Comparison of ENCODE assay signal across 33 cellular contexts in the genomic region with DNA sequence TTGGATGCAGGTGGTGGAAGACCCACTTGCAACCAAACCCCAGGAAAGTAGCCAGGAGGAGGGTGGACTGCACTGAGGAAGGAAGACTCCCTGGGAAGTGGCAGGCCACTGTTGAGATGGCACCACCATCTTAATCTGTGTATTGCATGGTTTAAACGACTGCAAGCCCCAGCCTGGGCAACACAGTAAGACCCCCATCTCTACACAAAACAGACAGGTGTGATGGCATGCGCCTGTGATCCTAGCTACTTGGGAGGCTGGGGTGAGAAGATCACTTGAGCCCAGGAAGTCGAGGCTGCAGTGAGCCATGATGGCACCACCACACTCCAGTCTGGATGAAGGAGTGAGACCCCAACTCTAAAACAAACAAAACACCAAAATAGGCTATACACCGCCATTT. TPM values are rescaled to one million over a fixed set of nuclear protein-coding genes. Genes with fewer than 3 reads are reported as not detected.
"Had no signal": no experiment of that assay in that cellular context is flagged by ENCODE, and none has a peak within 500 bp of the region (broad histone marks: within the 10 kb centered on the region; RNA-seq: fewer than 3 reads in every experiment).

No MANE protein-coding gene starts in this region.

- H2AFZ ChIP-seq: PC-9 had no signal

- H3K36me3 Mint-ChIP-seq: activated naive CD8-positive, alpha-beta T cell had no signal

- H3K4me3 Mint-ChIP-seq: brain had no signal

- H3K27ac Mint-ChIP-seq: activated CD4-positive, alpha-beta T cell treated with anti-CD3 and anti-CD28 coated beads for 36 hours; activated naive CD8-positive, alpha-beta T cell treated with anti-CD3 and anti-CD28 coated beads, Interleukin-2, amount 50 U/mL, for 24 hours; activated T-helper 2 cell treated with anti-CD3 and anti-CD28 coated beads, Interferon-gamma antibody, Interleukin-2, Interleukin-4, amounts not matched to agents 10 μg/mL and 5 μg/mL and 100 μg/mL, durations not matched to agents 14 hours and 24 hours and 36 hours had no signal

- H3K27ac ChIP-seq: PC-9 had no signal

- H3K4me3 ChIP-seq: PC-9 had no signal

- H3K27me3 Mint-ChIP-seq: activated CD4-positive, alpha-beta T cell treated with anti-CD3 and anti-CD28 coated beads for 36 hours; activated CD4-positive, alpha-beta T cell treated with anti-CD3 and anti-CD28 coated beads, Interleukin-2, amount 10 ng/mL, durations not matched to agents 7 days and 5 days; activated naive CD8-positive, alpha-beta T cell; activated naive CD8-positive, alpha-beta T cell treated with anti-CD3 and anti-CD28 coated beads, Interleukin-2, amount 50 U/mL, for 24 hours; activated T-cell treated with anti-CD3 and anti-CD28 coated beads, Interleukin-2, amount 50 U/mL, for 24 hours had no signal

- H3K4me2 ChIP-seq: PC-9 had no signal

- H3K4me1 Mint-ChIP-seq: brain had no signal

- ATAC-seq: activated CD4-positive, CD25-positive, alpha-beta regulatory T cell treated with anti-CD3 and anti-CD28 coated beads, Interleukin-2, amount 50 U/mL, for 24 hours; activated CD8-positive, alpha-beta T cell treated with anti-CD3 and anti-CD28 coated beads, Interleukin-2, amount 10 ng/mL, durations not matched to agents 7 days and 5 days; activated naive CD8-positive, alpha-beta T cell treated with anti-CD3 and anti-CD28 coated beads, Interleukin-2, amount 50 U/mL, for 24 hours had no signal

- DNase-seq: activated CD4-positive, alpha-beta T cell treated with anti-CD3 and anti-CD28 coated beads for 36 hours; activated CD4-positive, alpha-beta T cell treated with anti-CD3 and anti-CD28 coated beads, Interleukin-2, amount 10 ng/mL, durations not matched to agents 7 days and 5 days; activated CD4-positive, alpha-beta T cell treated with anti-CD3 and anti-CD28 coated beads, Interleukin-2, amount 50 U/mL, for 48 hours; activated CD8-positive, alpha-beta T cell treated with anti-CD3 and anti-CD28 coated beads, Interleukin-2, amount 10 ng/mL, durations not matched to agents 7 days and 5 days; activated gamma-delta T cell; activated naive CD4-positive, alpha-beta T cell treated with anti-CD3 and anti-CD28 coated beads for 36 hours; activated naive CD8-positive, alpha-beta T cell treated with anti-CD3 and anti-CD28 coated beads, Interleukin-2, amount 50 U/mL, for 24 hours; activated T-cell treated with anti-CD3 and anti-CD28 coated beads, Interleukin-2, amount 50 U/mL, for 24 hours; anterior cingulate cortex; caudate nucleus; cerebellar nuclear complex; NCI-H1092 treated with DMSO at 0.1 percent for 48 hours; NCI-H1417; NCI-H146; NCI-H187; NCI-H2029 treated with DMSO at 0.1 percent for 48 hours; NCI-H2107; NCI-H2171; NCI-H510A; NCI-H526; NCI-H748 treated with DMSO at 0.1 percent for 48 hours; PC-9; Right ventricle myocardium superior; SW 1271; T-helper 1 cell; T1000 had no signal

RNA-seq across cellular contexts. Expression of a gene that starts 57.2 kb away (rescaled TPM):
- total RNA-seq: activated CD4-positive, alpha-beta T cell treated with anti-CD3 and anti-CD28 coated beads for 36 hours; activated CD4-positive, alpha-beta T cell treated with anti-CD3 and anti-CD28 coated beads, Interleukin-2, amount 10 ng/mL, durations not matched to agents 7 days and 5 days; activated CD8-positive, alpha-beta T cell treated with anti-CD3 and anti-CD28 coated beads, Interleukin-2, amount 10 ng/mL, durations not matched to agents 7 days and 5 days; activated T-helper 2 cell treated with anti-CD3 and anti-CD28 coated beads, Interferon-gamma antibody, Interleukin-2, Interleukin-4, amounts not matched to agents 10 μg/mL and 5 μg/mL and 100 μg/mL, durations not matched to agents 14 hours and 24 hours and 36 hours; bronchial epithelial cell; OCI-LY7; T-helper 2 cell treated with Interferon-gamma antibody and Interleukin-4, amounts not matched to agents 100 ng/mL and 5 ng/mL, for 36 hours had no signal
